In genomic region chr1:160544647-160545046, GRCh38 we compare ENCODE assay signal across 8 cellular contexts. TPM values are rescaled to one million over a fixed set of nuclear protein-coding genes. Genes with fewer than 3 reads are reported as not detected.
DNase-seq lines count a peak whose midpoint lies in the region; ATAC-seq and TF ChIP-seq lines count a peak whose summit lies in the region.

No MANE protein-coding gene starts in this region.

- no peaks in the 10 kb centered on the region for H3K36me3 ChIP-seq in body of pancreas (replicated peaks in 1 of 2; ENCODE audit: insufficient read depth in 1 of 2, low read depth in 2 of 2)

- H3K9me3 Mint-ChIP-seq in naive thymus-derived CD8-positive, alpha-beta T cell, result no peaks in the 10 kb centered on the region

- intact Hi-C loops in body of pancreas (cut with DNase I), result no loop called here

- H3K27ac ChIP-seq in body of pancreas, result peak overlapping the region in 1 of 4 donors; percentile 24

- peaks cover 4 to 31% (median 19%) of the 10 kb centered on the region in 3 donors for H3K36me3 Mint-ChIP-seq in naive thymus-derived CD8-positive, alpha-beta T cell

- DNase-seq in NCI-H82 (lab: John Stamatoyannopoulos, UW) (peak; percentile 25), NCI-H82 treated with DMSO at 0.1 percent for 48 hours (lab: John Stamatoyannopoulos, UW; ENCODE audit: unreplicated experiment) (no peak), M059J (ENCODE audit: low read depth) (peak; percentile 10), body of pancreas (no peak), AG08395 (ENCODE audit: low spot score) (no peak), SK-N-DZ (ENCODE audit: low spot score) (no peak)
- peak in 5 of 10 donors; percentile 30 to 63 (median 54) for DNase-seq in naive thymus-derived CD8-positive, alpha-beta T cell

- peak overlapping the region in 9 of 10 donors; percentile 58 to 87 (median 71) for H3K27ac Mint-ChIP-seq in naive thymus-derived CD8-positive, alpha-beta T cell

- WGBS in body of pancreas, 2 donors, result 82 to 90% methylated on average over 1 of the region's 1 CpG

- no peak overlapping the region for H3K4me3 ChIP-seq in body of pancreas

- H3K27me3 ChIP-seq in body of pancreas, result no peaks in the 10 kb centered on the region

- peak overlapping the region in 1 of 10 donors; percentile 34 for H3K4me3 Mint-ChIP-seq in naive thymus-derived CD8-positive, alpha-beta T cell

- H3K9me3 ChIP-seq in body of pancreas, result no peaks in the 10 kb centered on the region

- TF ChIP-seq POLR2A in body of pancreas (IDR thresholded peaks at IDR 0.05), result no peak

- H3K4me1 Mint-ChIP-seq in naive thymus-derived CD8-positive, alpha-beta T cell, result peaks cover 35 to 88% (median 50%) of the 10 kb centered on the region in 4 donors

- peaks cover 70% of the 10 kb centered on the region for H3K4me1 ChIP-seq in body of pancreas

- peak in 5 of 7 experiments; percentile 36 to 43 (median 39) for TF ChIP-seq CTCF in body of pancreas (IDR thresholded peaks at IDR 0.05)

- ATAC-seq in body of pancreas (no peak), GM18907 (IDR thresholded peaks at IDR 0.05; ENCODE audit: unreplicated experiment) (no peak)
- peak; percentile 48 to 55 for ATAC-seq in naive thymus-derived CD8-positive, alpha-beta T cell

- POLR2A ChIA-PET in naive thymus-derived CD8-positive, alpha-beta T cell (lab: Charles Lee), result interaction anchor here (0.8 to 1.7 kb wide), 5 partner anchors 20 to 139 kb away, joined by 3 to 8 read pairs (median 4); no protein-coding TSS in a partner anchor

- H3K27me3 Mint-ChIP-seq in naive thymus-derived CD8-positive, alpha-beta T cell, result no peaks in the 10 kb centered on the region

RNA-seq across cellular contexts. Expression of gene SLAMF6, which starts 21.6 kb away (rescaled TPM):
- total RNA-seq in M059J (2014; rRNA removed; shearing (Covaris generic)), result not detected in 2 replicates
- under 1 TPM; 0.52 to 0.99 TPM for total RNA-seq in body of pancreas
- total RNA-seq in naive thymus-derived CD8-positive, alpha-beta T cell, result 10 to 100 TPM; 39.7 to 42.5 TPM
- 10 to 100 TPM; 52.0 to 95.9 (median 69.5) TPM for polyA plus RNA-seq in naive thymus-derived CD8-positive, alpha-beta T cell
- polyA plus RNA-seq in SK-N-DZ (2014; cell fraction: cytosol; rRNA removed), result not detected in 2 replicates
- polyA plus RNA-seq in SK-N-DZ (2014; cell fraction: nucleus; rRNA removed), result not detected in 2 replicates

RNA-seq across cellular contexts. Expression of gene CD84, which starts 34.6 kb away (rescaled TPM):
- total RNA-seq in M059J (2014; rRNA removed; shearing (Covaris generic)), result not detected in 2 replicates
- 1 to 10 TPM; 3.0 to 7.0 TPM for total RNA-seq in body of pancreas
- total RNA-seq in naive thymus-derived CD8-positive, alpha-beta T cell, result 10 to 100 TPM; 81.5 to 83.4 TPM
- polyA plus RNA-seq in naive thymus-derived CD8-positive, alpha-beta T cell, result 10 to 100 TPM; 17.5 to 19.0 (median 18.1) TPM
- not detected in 2 replicates for polyA plus RNA-seq in SK-N-DZ (2014; cell fraction: cytosol; rRNA removed)
- not detected in 2 replicates for polyA plus RNA-seq in SK-N-DZ (2014; cell fraction: nucleus; rRNA removed)

Comparison
In these comparisons a context has a peak if more than half of its experiments do, and no peak if none do; other contexts are left out.
1. DNase-seq: peak in NCI-H82 (single experiment) and M059J (single experiment); none in NCI-H82 treated with DMSO at 0.1 percent for 48 hours (single experiment), body of pancreas (0 of 4), AG08395 (single experiment) and SK-N-DZ (single experiment).
2. ATAC-seq: peak in naive thymus-derived CD8-positive, alpha-beta T cell (2 of 2); none in body of pancreas (single experiment) and GM18907 (single experiment).
3. RNA of gene SLAMF6, which starts 21.6 kb away (total RNA-seq): 39.7 to 42.5 TPM in naive thymus-derived CD8-positive, alpha-beta T cell; 0.52 to 0.99 TPM in body of pancreas and not detected in M059J; every median in the first group is over 10 times any median in the second.
4. RNA of gene CD84, which starts 34.6 kb away (total RNA-seq): 81.5 to 83.4 TPM in naive thymus-derived CD8-positive, alpha-beta T cell; 3.0 to 7.0 TPM in body of pancreas and not detected in M059J; every median in the first group is over 10 times any median in the second.